Comparison of ENCODE assay signal across 2 cellular contexts in the genomic region with DNA sequence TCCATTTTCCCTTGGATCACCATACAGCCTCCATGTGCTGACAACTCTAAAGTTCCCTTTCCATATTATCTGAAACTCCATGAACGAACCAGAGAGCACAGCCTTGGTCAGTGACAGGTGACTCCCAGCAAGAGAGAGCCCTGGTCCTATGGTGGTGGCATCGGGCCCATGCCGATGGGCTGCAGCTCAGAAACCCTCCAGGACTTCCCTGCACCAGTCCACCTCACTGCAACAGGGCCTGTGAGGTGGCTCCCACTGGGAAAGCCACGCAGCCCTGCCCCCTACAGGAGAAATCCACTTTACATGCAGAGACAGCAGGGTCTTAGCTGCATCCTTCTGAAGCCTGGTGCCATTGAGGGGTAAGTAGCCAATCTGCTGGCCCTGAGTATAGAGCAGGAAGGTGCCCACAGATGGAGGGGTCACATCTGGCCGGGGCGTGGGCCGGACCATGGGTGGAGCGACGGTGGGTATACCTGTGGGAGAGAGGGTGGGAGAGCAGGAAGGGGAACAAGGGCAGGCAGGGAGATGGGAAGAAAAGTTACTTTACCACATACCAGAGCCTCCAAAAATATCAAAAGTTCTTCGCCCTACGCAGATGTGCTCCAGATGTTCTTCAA.
TF ChIP-seq lines count a peak whose summit lies in the region.

No MANE protein-coding gene starts in this region.

TF ChIP-seq in HCT116, 20 proteins besides CTCF, POLR2A, EP300 and RAD21:
- TF ChIP-seq EZH2 (IDR thresholded peaks at IDR 0.05): no peak
- no peak for TF ChIP-seq SIN3A (IDR thresholded peaks at IDR 0.05; ENCODE audit: low read depth)
- no peak for TF ChIP-seq CBX3 (IDR thresholded peaks at IDR 0.05; ENCODE audit: low read depth)
- no peak for TF ChIP-seq EZH2phosphoT487 (IDR thresholded peaks at IDR 0.05; ENCODE audit: borderline replicate concordance)
- TF ChIP-seq, protein P1, sequence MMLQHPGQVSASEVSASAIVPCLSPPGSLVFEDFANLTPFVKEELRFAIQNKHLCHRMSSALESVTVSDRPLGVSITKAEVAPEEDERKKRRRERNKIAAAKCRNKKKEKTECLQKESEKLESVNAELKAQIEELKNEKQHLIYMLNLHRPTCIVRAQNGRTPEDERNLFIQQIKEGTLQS (IDR thresholded peaks at IDR 0.05): no peak
- TF ChIP-seq, protein P2, sequence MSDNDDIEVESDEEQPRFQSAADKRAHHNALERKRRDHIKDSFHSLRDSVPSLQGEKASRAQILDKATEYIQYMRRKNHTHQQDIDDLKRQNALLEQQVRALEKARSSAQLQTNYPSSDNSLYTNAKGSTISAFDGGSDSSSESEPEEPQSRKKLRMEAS (IDR thresholded peaks at IDR 0.05): no peak

TF ChIP-seq in GM12878, 131 proteins besides CTCF, POLR2A, EP300 and RAD21:
- no peak for TF ChIP-seq NFIC (IDR thresholded peaks at IDR 0.05; ENCODE audit: low read depth, low read length)
- TF ChIP-seq ZNF687 (IDR thresholded peaks at IDR 0.05): no peak
- TF ChIP-seq, protein P3, sequence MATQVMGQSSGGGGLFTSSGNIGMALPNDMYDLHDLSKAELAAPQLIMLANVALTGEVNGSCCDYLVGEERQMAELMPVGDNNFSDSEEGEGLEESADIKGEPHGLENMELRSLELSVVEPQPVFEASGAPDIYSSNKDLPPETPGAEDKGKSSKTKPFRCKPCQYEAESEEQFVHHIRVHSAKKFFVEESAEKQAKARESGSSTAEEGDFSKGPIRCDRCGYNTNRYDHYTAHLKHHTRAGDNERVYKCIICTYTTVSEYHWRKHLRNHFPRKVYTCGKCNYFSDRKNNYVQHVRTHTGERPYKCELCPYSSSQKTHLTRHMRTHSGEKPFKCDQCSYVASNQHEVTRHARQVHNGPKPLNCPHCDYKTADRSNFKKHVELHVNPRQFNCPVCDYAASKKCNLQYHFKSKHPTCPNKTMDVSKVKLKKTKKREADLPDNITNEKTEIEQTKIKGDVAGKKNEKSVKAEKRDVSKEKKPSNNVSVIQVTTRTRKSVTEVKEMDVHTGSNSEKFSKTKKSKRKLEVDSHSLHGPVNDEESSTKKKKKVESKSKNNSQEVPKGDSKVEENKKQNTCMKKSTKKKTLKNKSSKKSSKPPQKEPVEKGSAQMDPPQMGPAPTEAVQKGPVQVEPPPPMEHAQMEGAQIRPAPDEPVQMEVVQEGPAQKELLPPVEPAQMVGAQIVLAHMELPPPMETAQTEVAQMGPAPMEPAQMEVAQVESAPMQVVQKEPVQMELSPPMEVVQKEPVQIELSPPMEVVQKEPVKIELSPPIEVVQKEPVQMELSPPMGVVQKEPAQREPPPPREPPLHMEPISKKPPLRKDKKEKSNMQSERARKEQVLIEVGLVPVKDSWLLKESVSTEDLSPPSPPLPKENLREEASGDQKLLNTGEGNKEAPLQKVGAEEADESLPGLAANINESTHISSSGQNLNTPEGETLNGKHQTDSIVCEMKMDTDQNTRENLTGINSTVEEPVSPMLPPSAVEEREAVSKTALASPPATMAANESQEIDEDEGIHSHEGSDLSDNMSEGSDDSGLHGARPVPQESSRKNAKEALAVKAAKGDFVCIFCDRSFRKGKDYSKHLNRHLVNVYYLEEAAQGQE (IDR thresholded peaks at IDR 0.05; ENCODE audit: low read depth, low read length): no peak
- TF ChIP-seq ZNF217 (IDR thresholded peaks at IDR 0.05): no peak
- TF ChIP-seq NRF1 (conservative IDR thresholded peaks at IDR 0.05; ENCODE audit: low read depth, low read length): no peak
- TF ChIP-seq, protein P4, sequence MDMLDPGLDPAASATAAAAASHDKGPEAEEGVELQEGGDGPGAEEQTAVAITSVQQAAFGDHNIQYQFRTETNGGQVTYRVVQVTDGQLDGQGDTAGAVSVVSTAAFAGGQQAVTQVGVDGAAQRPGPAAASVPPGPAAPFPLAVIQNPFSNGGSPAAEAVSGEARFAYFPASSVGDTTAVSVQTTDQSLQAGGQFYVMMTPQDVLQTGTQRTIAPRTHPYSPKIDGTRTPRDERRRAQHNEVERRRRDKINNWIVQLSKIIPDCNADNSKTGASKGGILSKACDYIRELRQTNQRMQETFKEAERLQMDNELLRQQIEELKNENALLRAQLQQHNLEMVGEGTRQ (IDR thresholded peaks at IDR 0.05; ENCODE audit: borderline replicate concordance, low read depth, low read length): no peak
- TF ChIP-seq STAT3 (IDR thresholded peaks at IDR 0.05; ENCODE audit: low read depth, low read length): no peak
- TF ChIP-seq CREB1 (IDR thresholded peaks at IDR 0.05; ENCODE audit: low read depth): no peak
- TF ChIP-seq BCLAF1 (IDR thresholded peaks at IDR 0.05): no peak
- TF ChIP-seq, protein P1 (IDR thresholded peaks at IDR 0.05; ENCODE audit: borderline replicate concordance, extremely low read depth, low read depth, low read length): no peak
- TF ChIP-seq POLR2AphosphoS5 (IDR thresholded peaks at IDR 0.05; ENCODE audit: low read length): no peak
- TF ChIP-seq, protein P2 (IDR thresholded peaks at IDR 0.05; ENCODE audit: low read depth, low read length): no peak
- no peak for TF ChIP-seq EED (IDR thresholded peaks at IDR 0.05; ENCODE audit: low read depth)
- TF ChIP-seq, protein P5, sequence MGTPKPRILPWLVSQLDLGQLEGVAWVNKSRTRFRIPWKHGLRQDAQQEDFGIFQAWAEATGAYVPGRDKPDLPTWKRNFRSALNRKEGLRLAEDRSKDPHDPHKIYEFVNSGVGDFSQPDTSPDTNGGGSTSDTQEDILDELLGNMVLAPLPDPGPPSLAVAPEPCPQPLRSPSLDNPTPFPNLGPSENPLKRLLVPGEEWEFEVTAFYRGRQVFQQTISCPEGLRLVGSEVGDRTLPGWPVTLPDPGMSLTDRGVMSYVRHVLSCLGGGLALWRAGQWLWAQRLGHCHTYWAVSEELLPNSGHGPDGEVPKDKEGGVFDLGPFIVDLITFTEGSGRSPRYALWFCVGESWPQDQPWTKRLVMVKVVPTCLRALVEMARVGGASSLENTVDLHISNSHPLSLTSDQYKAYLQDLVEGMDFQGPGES (IDR thresholded peaks at IDR 0.05): no peak
- no peak for TF ChIP-seq NBN (IDR thresholded peaks at IDR 0.05)
- TF ChIP-seq SIX5 (IDR thresholded peaks at IDR 0.05; ENCODE audit: low read depth, low read length, severe bottlenecking): no peak
- TF ChIP-seq CBX3 (IDR thresholded peaks at IDR 0.05; ENCODE audit: borderline replicate concordance, low read depth): no peak
- no peak for TF ChIP-seq RFX5 (IDR thresholded peaks at IDR 0.05; ENCODE audit: low read depth, low read length)
- TF ChIP-seq SMC3 (IDR thresholded peaks at IDR 0.05; ENCODE audit: borderline replicate concordance, low read length): no peak
